In the genomic region with DNA sequence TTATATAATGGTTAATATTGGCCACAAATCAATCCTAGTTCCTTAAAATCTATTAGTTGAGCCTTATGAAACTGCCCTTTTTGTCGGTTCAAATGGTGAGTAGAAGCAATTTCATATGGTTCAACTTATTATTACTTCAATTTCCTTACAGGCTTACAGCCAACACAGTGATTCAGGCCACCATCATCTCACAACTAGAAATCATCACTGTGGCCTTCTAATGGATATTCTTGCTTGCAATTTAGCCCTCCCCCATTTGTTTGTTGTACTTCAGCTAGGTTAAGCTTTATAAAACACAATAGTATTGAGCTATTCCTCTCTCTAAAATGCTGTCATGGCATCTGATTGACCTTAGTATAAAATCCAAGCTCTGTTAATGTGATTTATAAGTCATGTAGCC, we compare ENCODE assay signal across 30 cellular contexts. TPM values are rescaled to one million over a fixed set of nuclear protein-coding genes. Genes with fewer than 3 reads are reported as not detected.
DNase-seq lines count a peak whose midpoint lies in the region; TF ChIP-seq lines count a peak whose summit lies in the region.
"Had no signal": no experiment of that assay in that cellular context is flagged by ENCODE, and none has a peak within 500 bp of the region (broad histone marks: within the 10 kb centered on the region; RNA-seq: fewer than 3 reads in every experiment).

No MANE protein-coding gene starts in this region.

- TF ChIP-seq CTCF in fibroblast of mammary gland (conservative IDR thresholded peaks at IDR 0.05; ENCODE audit: control insufficient read depth, insufficient read depth, low read depth, low read length), result no peak
- TF ChIP-seq CTCF in lower leg skin (IDR thresholded peaks at IDR 0.05), result no peak

- TF ChIP-seq POLR2A in lower leg skin (IDR thresholded peaks at IDR 0.05), result no peak

- WGBS in lower leg skin, 2 donors, result 61 to 69% methylated on average over 1 of the region's 1 CpG

- intact Hi-C loops in lower leg skin (cut with DNase I; ENCODE audit: low total_unique reads), result no loop called here

- DNase-seq in EH (ENCODE audit: low read depth), result peak; percentile 56
- DNase-seq in LHCN-M2 (ENCODE audit: low read depth), result peak; percentile 68
- peak; percentile 88 for DNase-seq in fibroblast of mammary gland (ENCODE audit: low read depth)
- DNase-seq in stromal cell of bone marrow (ENCODE audit: low read depth), result peak; percentile 57
- no peak for DNase-seq in NCI-H524 (lab: John Stamatoyannopoulos, UW)
- DNase-seq in RKO (ENCODE audit: low spot score), result no peak
- no peak for DNase-seq in HEK293T (ENCODE audit: extremely low spot score)
- no peak for DNase-seq in lower leg skin (ENCODE audit: low spot score in 2 of 2)
- DNase-seq: activated CD4-positive, alpha-beta memory T cell treated with anti-CD3 and anti-CD28 coated beads for 36 hours; activated naive CD4-positive, alpha-beta T cell treated with anti-CD3 and anti-CD28 coated beads for 36 hours; adrenal gland; BE2C; body of pancreas; cerebellar nuclear complex; dermis blood vessel endothelial cell; DMS 273 treated with DMSO at 0.1 percent for 48 hours; esophagus squamous epithelium; H7; islet precursor cell; left lung; mesendoderm; NCI-H1417 treated with DMSO at 0.1 percent for 48 hours; NCI-H2081; NCI-H526; NK-92 treated with Interleukin-12 subunit alpha and Interleukin-12 subunit beta, amount 100 ng/mL, for 24 hours; stimulated activated CD4-positive, alpha-beta T cell treated with anti-CD3 and anti-CD28 coated beads, Interleukin-1b, Interleukin-23, amount 100 ng/mL, for 48 hours; stimulated activated naive CD8-positive, alpha-beta T cell treated with anti-CD3 and anti-CD28 coated beads, Interleukin-15, Interleukin-2, amounts not matched to agents 100 U/mL and 50 U/mL, for 24 hours; T-helper 1 cell had no signal

- CTCF ChIA-PET in HEK293T (lab: Yijun Ruan, JAX), result no interaction called here

- H3K4me3 ChIP-seq in fibroblast of mammary gland (ENCODE audit: control insufficient read depth, low read depth, low read length), result no peak overlapping the region
- H3K4me3 ChIP-seq in lower leg skin (ENCODE audit: low read depth, poor library complexity, severe bottlenecking), result no peak overlapping the region
- H3K4me3 ChIP-seq: adrenal gland, body of pancreas, esophagus squamous epithelium, left lung, SK-N-MC, thoracic aorta had no signal

- POLR2A ChIA-PET in HEK293T (lab: Yijun Ruan, JAX), result no interaction called here

TF ChIP-seq in HEK293T, 16 proteins besides CTCF, POLR2A, EP300 and RAD21:
- TF ChIP-seq CTBP1 (IDR thresholded peaks at IDR 0.05; ENCODE audit: borderline replicate concordance) (no peak), ZNF384 (IDR thresholded peaks at IDR 0.05) (no peak), L3MBTL2 (conservative IDR thresholded peaks at IDR 0.05) (no peak), BHLHE40 (IDR thresholded peaks at IDR 0.05; ENCODE audit: borderline replicate concordance) (no peak), ARNT (IDR thresholded peaks at IDR 0.05) (no peak), FOXM1 (IDR thresholded peaks at IDR 0.05; ENCODE audit: borderline replicate concordance) (no peak), SP1 (IDR thresholded peaks at IDR 0.05) (no peak), FOXK2 (IDR thresholded peaks at IDR 0.05) (no peak), LEF1 (IDR thresholded peaks at IDR 0.05; ENCODE audit: borderline replicate concordance) (no peak), TARDBP (IDR thresholded peaks at IDR 0.05) (no peak), SUZ12 (IDR thresholded peaks at IDR 0.05) (no peak), FOXA1 (IDR thresholded peaks at IDR 0.05) (no peak), HDGF (IDR thresholded peaks at IDR 0.05; ENCODE audit: borderline replicate concordance) (no peak)
- TF ChIP-seq, protein P1, sequence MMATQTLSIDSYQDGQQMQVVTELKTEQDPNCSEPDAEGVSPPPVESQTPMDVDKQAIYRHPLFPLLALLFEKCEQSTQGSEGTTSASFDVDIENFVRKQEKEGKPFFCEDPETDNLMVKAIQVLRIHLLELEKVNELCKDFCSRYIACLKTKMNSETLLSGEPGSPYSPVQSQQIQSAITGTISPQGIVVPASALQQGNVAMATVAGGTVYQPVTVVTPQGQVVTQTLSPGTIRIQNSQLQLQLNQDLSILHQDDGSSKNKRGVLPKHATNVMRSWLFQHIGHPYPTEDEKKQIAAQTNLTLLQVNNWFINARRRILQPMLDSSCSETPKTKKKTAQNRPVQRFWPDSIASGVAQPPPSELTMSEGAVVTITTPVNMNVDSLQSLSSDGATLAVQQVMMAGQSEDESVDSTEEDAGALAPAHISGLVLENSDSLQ (IDR thresholded peaks at IDR 0.05), result no peak

RNA-seq across cellular contexts. Expression of gene LAMA2, which starts 36.5 kb away (rescaled TPM):
- 92.0 and 112 TPM in 2 replicates for total RNA-seq in LHCN-M2 (2014; rRNA removed)
- 17.5 TPM for polyA plus RNA-seq in LHCN-M2 (2012)
- total RNA-seq in lower leg skin, result 10 to 100 TPM; 23.4 to 80.8 (median 28.2) TPM

Comparison
In these comparisons a context has a peak if more than half of its experiments do, and no peak if none do; other contexts are left out.
1. DNase-seq: peak in EH (single experiment), LHCN-M2 (single experiment), fibroblast of mammary gland (single experiment) and stromal cell of bone marrow (single experiment); none in NCI-H524 (0 of 2), RKO (single experiment), HEK293T (single experiment) and lower leg skin (0 of 2).